In the genomic region with DNA sequence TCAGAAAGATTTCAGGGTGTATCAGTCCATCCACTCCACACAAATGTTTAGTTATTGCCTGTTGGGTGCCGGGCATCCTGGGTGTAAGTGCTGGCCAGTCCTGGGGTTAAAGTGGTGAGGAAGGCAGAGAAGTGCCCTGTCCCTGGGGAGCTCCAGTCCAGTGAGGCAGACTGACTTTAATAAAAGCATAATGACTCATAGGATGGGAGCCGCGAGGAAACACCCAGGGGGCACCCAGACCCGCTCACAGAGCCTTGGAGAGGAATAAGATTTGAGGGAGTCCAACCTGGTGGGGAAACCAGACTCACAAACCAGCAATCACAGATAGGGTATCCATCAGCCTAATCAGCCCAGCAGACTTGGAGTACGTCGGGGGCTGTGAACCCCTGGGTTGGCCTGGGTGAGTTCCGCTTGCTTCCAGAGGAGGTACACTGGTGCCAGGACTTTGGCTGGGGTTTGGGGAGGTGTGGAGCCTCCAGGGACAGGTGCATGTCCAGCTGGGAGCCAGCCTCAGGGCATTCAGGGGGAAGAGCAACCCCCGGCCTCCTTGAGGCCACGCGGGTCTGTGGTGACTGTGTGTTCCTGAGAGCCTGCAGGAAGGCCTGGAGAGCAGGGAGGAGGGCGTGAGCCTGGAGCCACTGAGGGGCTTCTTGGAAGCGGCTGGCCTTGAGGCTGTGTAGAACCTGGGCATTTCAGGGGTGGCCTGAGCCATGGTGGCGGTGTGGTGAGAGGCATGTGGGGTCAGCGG, we compare ENCODE assay signal across 11 cellular contexts. TPM values are rescaled to one million over a fixed set of nuclear protein-coding genes. Genes with fewer than 3 reads are reported as not detected.
DNase-seq lines count a peak whose midpoint lies in the region; ATAC-seq, FAIRE-seq and TF ChIP-seq lines count a peak whose summit lies in the region.
"Had no signal": no experiment of that assay in that cellular context is flagged by ENCODE, and none has a peak within 500 bp of the region (broad histone marks: within the 10 kb centered on the region; RNA-seq: fewer than 3 reads in every experiment).

No MANE protein-coding gene starts in this region.

- H3K9me3 ChIP-seq in left lung (no peaks in the 10 kb centered on the region), SJCRH30 (replicated peaks) (no peaks in the 10 kb centered on the region)

- H3K4me3 ChIP-seq in brain microvascular endothelial cell (ENCODE audit: low read depth, low read length) (no peak overlapping the region), left lung (no peak overlapping the region), SJCRH30 (no peak overlapping the region)

- no peak overlapping the region for H3K4me3 Mint-ChIP-seq in activated CD8-positive, alpha-beta T cell treated with anti-CD3 and anti-CD28 coated beads, Interleukin-2, amount 10 ng/mL, durations not matched to agents 7 days and 5 days
- no peak overlapping the region for H3K4me3 Mint-ChIP-seq in activated CD8-positive, alpha-beta T cell treated with anti-CD3 and anti-CD28 coated beads for 36 hours
- H3K4me3 Mint-ChIP-seq: activated CD4-positive, alpha-beta T cell treated with anti-CD3 and anti-CD28 coated beads, Interleukin-2, amount 10 ng/mL, durations not matched to agents 7 days and 5 days had no signal

- no peaks in the 10 kb centered on the region for H3K9me3 Mint-ChIP-seq in activated CD8-positive, alpha-beta T cell treated with anti-CD3 and anti-CD28 coated beads, Interleukin-2, amount 10 ng/mL, durations not matched to agents 7 days and 5 days (ENCODE audit: insufficient read depth)
- H3K9me3 Mint-ChIP-seq in activated CD8-positive, alpha-beta T cell treated with anti-CD3 and anti-CD28 coated beads for 36 hours: no peaks in the 10 kb centered on the region
- H3K9me3 Mint-ChIP-seq: activated CD4-positive, alpha-beta T cell treated with anti-CD3 and anti-CD28 coated beads, Interleukin-2, amount 10 ng/mL, durations not matched to agents 7 days and 5 days had no signal

- H3K27ac Mint-ChIP-seq in activated CD8-positive, alpha-beta T cell treated with anti-CD3 and anti-CD28 coated beads, Interleukin-2, amount 10 ng/mL, durations not matched to agents 7 days and 5 days: peak overlapping the region; percentile 39
- H3K27ac Mint-ChIP-seq in activated CD8-positive, alpha-beta T cell treated with anti-CD3 and anti-CD28 coated beads for 36 hours: no peak overlapping the region
- H3K27ac Mint-ChIP-seq: activated CD4-positive, alpha-beta T cell treated with anti-CD3 and anti-CD28 coated beads, Interleukin-2, amount 10 ng/mL, durations not matched to agents 7 days and 5 days had no signal

- no peak for ATAC-seq in activated CD8-positive, alpha-beta T cell treated with anti-CD3 and anti-CD28 coated beads, Interleukin-2, amount 10 ng/mL, durations not matched to agents 7 days and 5 days
- ATAC-seq in activated CD8-positive, alpha-beta T cell treated with anti-CD3 and anti-CD28 coated beads for 36 hours: no peak
- ATAC-seq in left lung: no peak
- ATAC-seq: stimulated activated naive CD8-positive, alpha-beta T cell treated with anti-CD3 and anti-CD28 coated beads, Interleukin-15, Interleukin-2, amounts not matched to agents 100 U/mL and 50 U/mL, for 24 hours had no signal

- no peak for FAIRE-seq in urothelium cell line (lab: Jason Lieb, UNC)

- H3K27me3 ChIP-seq in brain microvascular endothelial cell (replicated peaks) (no peaks in the 10 kb centered on the region), left lung (peaks cover 8 to 32% of the 10 kb centered on the region in 2 donors), SJCRH30 (peaks cover 7% of the 10 kb centered on the region; the same call in 1 of the 2 replicates)

- DNase-seq in activated CD8-positive, alpha-beta T cell treated with anti-CD3 and anti-CD28 coated beads, Interleukin-2, amount 10 ng/mL, durations not matched to agents 7 days and 5 days: no peak
- DNase-seq in activated CD8-positive, alpha-beta T cell treated with anti-CD3 and anti-CD28 coated beads for 36 hours: no peak
- peak; percentile 75 for DNase-seq in brain microvascular endothelial cell
- DNase-seq in left lung: peak in 1 of 2 donors; percentile 49
- DNase-seq in urothelium cell line (ENCODE audit: low spot score): peak; percentile 83
- DNase-seq in DMS53 treated with DMSO at 0.1 percent for 48 hours (lab: John Stamatoyannopoulos, UW; ENCODE audit: unreplicated experiment): no peak
- DNase-seq in ecto neural progenitor cell (ENCODE audit: low spot score): no peak
- DNase-seq in SJCRH30: no peak
- DNase-seq: activated CD4-positive, alpha-beta T cell treated with anti-CD3 and anti-CD28 coated beads, Interleukin-2, amount 10 ng/mL, durations not matched to agents 7 days and 5 days; NCI-H2107; stimulated activated naive CD8-positive, alpha-beta T cell treated with anti-CD3 and anti-CD28 coated beads, Interleukin-15, Interleukin-2, amounts not matched to agents 100 U/mL and 50 U/mL, for 24 hours had no signal

- peak overlapping the region; percentile 90 for H3K27ac ChIP-seq in brain microvascular endothelial cell
- peak overlapping the region; percentile 53 to 62 for H3K27ac ChIP-seq in left lung
- H3K27ac ChIP-seq in SJCRH30: no peak overlapping the region

- CTCF ChIA-PET in activated CD8-positive, alpha-beta T cell treated with anti-CD3 and anti-CD28 coated beads, Interleukin-2, amount 10 ng/mL, durations not matched to agents 7 days and 5 days (lab: Charles Lee): interaction anchor here (0.9 to 4.0 kb wide), 3 partner anchors 30 to 73 kb away, joined by 3 to 24 read pairs (median 4); no protein-coding TSS in a partner anchor
- CTCF ChIA-PET in activated CD8-positive, alpha-beta T cell treated with anti-CD3 and anti-CD28 coated beads for 36 hours (lab: Charles Lee): interaction anchor here (1.0 to 3.3 kb wide), 4 partner anchors 26 to 41 kb away, joined by 3 to 9 read pairs (median 3); no protein-coding TSS in a partner anchor

- H3K27me3 Mint-ChIP-seq in activated CD8-positive, alpha-beta T cell treated with anti-CD3 and anti-CD28 coated beads, Interleukin-2, amount 10 ng/mL, durations not matched to agents 7 days and 5 days (ENCODE audit: low read depth): peaks cover 32% of the 10 kb centered on the region
- H3K27me3 Mint-ChIP-seq in activated CD8-positive, alpha-beta T cell treated with anti-CD3 and anti-CD28 coated beads for 36 hours: peaks cover 27% of the 10 kb centered on the region

- H3K36me3 Mint-ChIP-seq in activated CD8-positive, alpha-beta T cell treated with anti-CD3 and anti-CD28 coated beads, Interleukin-2, amount 10 ng/mL, durations not matched to agents 7 days and 5 days (ENCODE audit: low read depth): no peaks in the 10 kb centered on the region
- no peaks in the 10 kb centered on the region for H3K36me3 Mint-ChIP-seq in activated CD8-positive, alpha-beta T cell treated with anti-CD3 and anti-CD28 coated beads for 36 hours (ENCODE audit: low read depth)

- TF ChIP-seq CTCF in activated CD8-positive, alpha-beta T cell treated with anti-CD3 and anti-CD28 coated beads for 36 hours (IDR thresholded peaks at IDR 0.05): no peak
- no peak for TF ChIP-seq CTCF in brain microvascular endothelial cell (IDR thresholded peaks at IDR 0.05; ENCODE audit: low read depth, low read length, missing control alignments)
- TF ChIP-seq CTCF in left lung (IDR thresholded peaks at IDR 0.05): no peak

- POLR2A ChIA-PET in activated CD8-positive, alpha-beta T cell treated with anti-CD3 and anti-CD28 coated beads, Interleukin-2, amount 10 ng/mL, durations not matched to agents 7 days and 5 days (lab: Charles Lee): no interaction called here
- POLR2A ChIA-PET in activated CD8-positive, alpha-beta T cell treated with anti-CD3 and anti-CD28 coated beads for 36 hours (lab: Charles Lee): no interaction called here

- in situ Hi-C loops in brain microvascular endothelial cell (cut with HindIII; ENCODE audit: low pct_ligation_motif_present, low sequenced_read_pairs): no loop called here

- H3K4me1 Mint-ChIP-seq in activated CD8-positive, alpha-beta T cell treated with anti-CD3 and anti-CD28 coated beads, Interleukin-2, amount 10 ng/mL, durations not matched to agents 7 days and 5 days (ENCODE audit: low read depth): peaks cover 31% of the 10 kb centered on the region
- peaks cover 8% of the 10 kb centered on the region for H3K4me1 Mint-ChIP-seq in activated CD8-positive, alpha-beta T cell treated with anti-CD3 and anti-CD28 coated beads for 36 hours (ENCODE audit: low read depth)

- intact Hi-C loops in activated CD8-positive, alpha-beta T cell treated with anti-CD3 and anti-CD28 coated beads for 36 hours (cut with micrococcal nuclease): loop anchor here (10.0 kb wide), 1 partner anchor 212 kb away; no protein-coding TSS in a partner anchor
- intact Hi-C loops in left lung (cut with DNase I): no loop called here

- H3K36me3 ChIP-seq in brain microvascular endothelial cell (replicated peaks): no peaks in the 10 kb centered on the region
- no peaks in the 10 kb centered on the region for H3K36me3 ChIP-seq in left lung
- no peaks in the 10 kb centered on the region for H3K36me3 ChIP-seq in SJCRH30

- H3K4me1 ChIP-seq in left lung (peaks cover 8 to 64% of the 10 kb centered on the region in 2 donors), SJCRH30 (peaks cover 9% of the 10 kb centered on the region; the same call in 1 of the 2 replicates)

RNA-seq across cellular contexts. Expression of gene PEAR1, which starts 3.7 kb away (rescaled TPM):
- total RNA-seq in activated CD8-positive, alpha-beta T cell treated with anti-CD3 and anti-CD28 coated beads, Interleukin-2, amount 10 ng/mL, durations not matched to agents 7 days and 5 days: under 1 TPM; 0.21 to 0.40 TPM
- total RNA-seq in activated CD8-positive, alpha-beta T cell treated with anti-CD3 and anti-CD28 coated beads for 36 hours: under 1 TPM in 1 of 2 experiments, not detected in 1; 0.07 TPM
- total RNA-seq in left lung: 10 to 100 TPM; 10.6 to 12.3 TPM
- total RNA-seq in SJCRH30 (2014; rRNA removed; shearing (Covaris generic)): not detected in 2 replicates

RNA-seq across cellular contexts. Expression of gene LRRC71, which starts 23.2 kb away (rescaled TPM):
- total RNA-seq in activated CD8-positive, alpha-beta T cell treated with anti-CD3 and anti-CD28 coated beads, Interleukin-2, amount 10 ng/mL, durations not matched to agents 7 days and 5 days: not detected
- total RNA-seq in activated CD8-positive, alpha-beta T cell treated with anti-CD3 and anti-CD28 coated beads for 36 hours: not detected
- 1 to 10 TPM in 1 of 2 donors, under 1 TPM in 1; 0.38 to 3.5 TPM for total RNA-seq in left lung
- not detected in 2 replicates for total RNA-seq in SJCRH30 (2014; rRNA removed; shearing (Covaris generic))
- total RNA-seq: activated CD4-positive, alpha-beta T cell treated with anti-CD3 and anti-CD28 coated beads, Interleukin-2, amount 10 ng/mL, durations not matched to agents 7 days and 5 days had no signal

RNA-seq across cellular contexts. Expression of gene NTRK1, which starts 36.6 kb away (rescaled TPM):
- 1 to 10 TPM; 9.9 TPM for total RNA-seq in activated CD8-positive, alpha-beta T cell treated with anti-CD3 and anti-CD28 coated beads, Interleukin-2, amount 10 ng/mL, durations not matched to agents 7 days and 5 days
- 10 to 100 TPM; 23.5 to 25.9 TPM for total RNA-seq in activated CD8-positive, alpha-beta T cell treated with anti-CD3 and anti-CD28 coated beads for 36 hours
- total RNA-seq in left lung: under 1 TPM; 0.47 to 0.97 TPM
- not detected in 2 replicates for total RNA-seq in SJCRH30 (2014; rRNA removed; shearing (Covaris generic))

RNA-seq across cellular contexts. Expression of gene INSRR, which starts 38.3 kb away (rescaled TPM):
- total RNA-seq in activated CD8-positive, alpha-beta T cell treated with anti-CD3 and anti-CD28 coated beads, Interleukin-2, amount 10 ng/mL, durations not matched to agents 7 days and 5 days: under 1 TPM; 0.21 TPM
- under 1 TPM; 0.47 to 0.54 TPM for total RNA-seq in activated CD8-positive, alpha-beta T cell treated with anti-CD3 and anti-CD28 coated beads for 36 hours
- total RNA-seq in left lung: not detected
- not detected in 2 replicates for total RNA-seq in SJCRH30 (2014; rRNA removed; shearing (Covaris generic))

Comparison
In these comparisons a context has a peak if more than half of its experiments do, and no peak if none do; other contexts are left out.
1. DNase-seq: peak in brain microvascular endothelial cell (single experiment) and urothelium cell line (single experiment); none in activated CD8-positive, alpha-beta T cell treated with anti-CD3 and anti-CD28 coated beads, Interleukin-2, amount 10 ng/mL, durations not matched to agents 7 days and 5 days (single experiment), activated CD8-positive, alpha-beta T cell treated with anti-CD3 and anti-CD28 coated beads for 36 hours (single experiment), DMS53 treated with DMSO at 0.1 percent for 48 hours (single experiment), ecto neural progenitor cell (single experiment) and SJCRH30 (0 of 2).
2. RNA of gene PEAR1, which starts 3.7 kb away (total RNA-seq): 10.6 to 12.3 TPM in left lung; 0.21 to 0.40 TPM in activated CD8-positive, alpha-beta T cell treated with anti-CD3 and anti-CD28 coated beads, Interleukin-2, amount 10 ng/mL, durations not matched to agents 7 days and 5 days, 0.07 TPM in activated CD8-positive, alpha-beta T cell treated with anti-CD3 and anti-CD28 coated beads for 36 hours and not detected in SJCRH30; every median in the first group is over 4 times any median in the second.
3. RNA of gene NTRK1, which starts 36.6 kb away (total RNA-seq): 23.5 to 25.9 TPM in activated CD8-positive, alpha-beta T cell treated with anti-CD3 and anti-CD28 coated beads for 36 hours and 9.9 TPM in activated CD8-positive, alpha-beta T cell treated with anti-CD3 and anti-CD28 coated beads, Interleukin-2, amount 10 ng/mL, durations not matched to agents 7 days and 5 days; 0.47 to 0.97 TPM in left lung and not detected in SJCRH30; every median in the first group is over 4 times any median in the second.